8 cellular contexts compared by ENCODE assay signal in the genomic region with DNA sequence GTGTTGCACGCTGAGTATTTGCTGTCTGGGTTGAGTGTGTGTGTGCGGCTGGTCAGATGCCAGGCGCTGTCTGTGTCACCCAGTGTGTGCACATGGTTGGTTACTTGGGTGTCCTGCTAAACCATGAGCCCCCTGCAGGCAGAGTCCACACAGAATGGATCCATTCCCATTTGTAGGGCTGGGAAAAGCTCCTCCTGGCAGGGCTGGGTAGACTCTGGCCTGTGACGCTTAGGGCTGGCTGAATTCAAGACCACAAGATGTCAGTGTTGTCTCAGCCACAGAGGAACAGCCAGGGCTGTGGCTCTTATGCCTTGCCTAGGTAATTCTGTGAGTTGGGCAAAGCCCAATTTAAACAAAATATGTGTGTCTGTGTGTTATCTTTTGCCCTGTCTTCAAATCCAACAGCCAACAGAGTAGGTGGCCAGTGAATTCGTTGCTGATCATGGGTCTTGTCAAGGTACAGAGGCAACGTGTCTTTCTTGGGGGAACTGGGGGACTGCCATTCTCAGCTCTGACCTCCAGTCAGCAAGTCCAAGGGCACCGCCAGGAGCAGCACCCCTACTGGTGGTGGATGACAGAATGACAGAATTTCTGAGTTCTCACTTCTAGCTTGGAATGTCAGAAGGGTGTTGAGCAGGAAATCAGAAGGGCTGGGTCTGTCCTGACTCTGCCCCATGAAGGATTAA.
DNase-seq lines count a peak whose midpoint lies in the region; ATAC-seq and TF ChIP-seq lines count a peak whose summit lies in the region.

No MANE protein-coding gene starts in this region.

- no peaks in the 10 kb centered on the region for H3K27me3 ChIP-seq in right lobe of liver

- POLR2A ChIA-PET in HEK293 (lab: Yijun Ruan, JAX), result interaction anchor here (0.6 kb wide), 1 partner anchor 50 kb away, joined by 4 read pairs; no protein-coding TSS in a partner anchor

- no peak for TF ChIP-seq POLR2A in right lobe of liver (IDR thresholded peaks at IDR 0.05)

- intact Hi-C loops in right lobe of liver (cut with DNase I), result no loop called here

- H3K4me1 Mint-ChIP-seq in brain, result no peaks in the 10 kb centered on the region
- H3K4me1 Mint-ChIP-seq in activated CD8-positive, alpha-beta memory T cell treated with anti-CD3 and anti-CD28 coated beads, Interleukin-2, amount 10 ng/mL, durations not matched to agents 7 days and 5 days, result peaks cover 2% of the 10 kb centered on the region
- H3K4me1 Mint-ChIP-seq in activated naive CD8-positive, alpha-beta T cell treated with anti-CD3 and anti-CD28 coated beads, Interleukin-2, amount 50 U/mL, for 24 hours, result no peaks in the 10 kb centered on the region

- CTCF ChIA-PET in HEK293 (lab: Yijun Ruan, JAX), result interaction anchor here (0.6 to 3.2 kb wide), 40 partner anchors 9 to 1929 kb away, joined by 3 to 17 read pairs (median 4); no protein-coding TSS in a partner anchor
- CTCF ChIA-PET in activated CD8-positive, alpha-beta memory T cell treated with anti-CD3 and anti-CD28 coated beads, Interleukin-2, amount 10 ng/mL, durations not matched to agents 7 days and 5 days (lab: Charles Lee), result interaction anchor here (1.0 kb wide), 1 partner anchor 74 kb away, joined by 5 read pairs; no protein-coding TSS in a partner anchor

- TF ChIP-seq CTCF in HEK293 (tag by site-specific recombination; IDR thresholded peaks at IDR 0.05), result peak; percentile 89
- peak; percentile 80 to 88 for TF ChIP-seq CTCF in brain (conservative IDR thresholded peaks at IDR 0.05)
- TF ChIP-seq CTCF in right lobe of liver (IDR thresholded peaks at IDR 0.05), result peak; percentile 53 to 81 (median 69)

- H3K4me3 ChIP-seq in HEK293 (ENCODE audit: low read depth, low read length), result no peak overlapping the region
- no peak overlapping the region for H3K4me3 ChIP-seq in right lobe of liver

- DNase-seq in ELR (ENCODE audit: low read depth), result peak; percentile 38
- peak; percentile 27 for DNase-seq in NCI-H2081 treated with DMSO at 0.1 percent for 48 hours (lab: John Stamatoyannopoulos, UW)
- peak; percentile 71 to 86 (median 78) for DNase-seq in right lobe of liver
- no peak for DNase-seq in activated CD8-positive, alpha-beta memory T cell treated with anti-CD3 and anti-CD28 coated beads, Interleukin-2, amount 10 ng/mL, durations not matched to agents 7 days and 5 days
- DNase-seq in activated CD8-positive, alpha-beta memory T cell treated with anti-CD3 and anti-CD28 coated beads for 24 hours, result no peak
- no peak for DNase-seq in activated naive CD8-positive, alpha-beta T cell treated with anti-CD3 and anti-CD28 coated beads, Interleukin-2, amount 50 U/mL, for 24 hours

- peak overlapping the region in 1 of 5 experiments; percentile 33 for H3K27ac Mint-ChIP-seq in brain
- H3K27ac Mint-ChIP-seq in activated CD8-positive, alpha-beta memory T cell treated with anti-CD3 and anti-CD28 coated beads, Interleukin-2, amount 10 ng/mL, durations not matched to agents 7 days and 5 days, result no peak overlapping the region
- H3K27ac Mint-ChIP-seq in activated naive CD8-positive, alpha-beta T cell treated with anti-CD3 and anti-CD28 coated beads, Interleukin-2, amount 50 U/mL, for 24 hours, result no peak overlapping the region

- no peaks in the 10 kb centered on the region for H3K9me3 Mint-ChIP-seq in brain
- H3K9me3 Mint-ChIP-seq in activated CD8-positive, alpha-beta memory T cell treated with anti-CD3 and anti-CD28 coated beads, Interleukin-2, amount 10 ng/mL, durations not matched to agents 7 days and 5 days (ENCODE audit: low read depth), result no peaks in the 10 kb centered on the region
- no peaks in the 10 kb centered on the region for H3K9me3 Mint-ChIP-seq in activated naive CD8-positive, alpha-beta T cell treated with anti-CD3 and anti-CD28 coated beads, Interleukin-2, amount 50 U/mL, for 24 hours

- H3K27ac ChIP-seq in HEK293 (ENCODE audit: extremely low read depth, low read depth, low read length), result no peak overlapping the region
- no peak overlapping the region for H3K27ac ChIP-seq in right lobe of liver

- H3K36me3 ChIP-seq in HEK293 (ENCODE audit: control insufficient read depth in 2 of 2, insufficient read depth in 1 of 2, low read length in 2 of 2) (no peaks in the 10 kb centered on the region), right lobe of liver (no peaks in the 10 kb centered on the region)

- WGBS in right lobe of liver (ENCODE audit: insufficient coverage, low coverage, low lambda C conversion rate, missing lambda C conversion rate), result 23% methylated on average over 7 of the region's 7 CpGs

- peaks cover 9% of the 10 kb centered on the region for H3K27me3 Mint-ChIP-seq in brain
- peaks cover 30% of the 10 kb centered on the region for H3K27me3 Mint-ChIP-seq in activated CD8-positive, alpha-beta memory T cell treated with anti-CD3 and anti-CD28 coated beads, Interleukin-2, amount 10 ng/mL, durations not matched to agents 7 days and 5 days
- H3K27me3 Mint-ChIP-seq in activated naive CD8-positive, alpha-beta T cell treated with anti-CD3 and anti-CD28 coated beads, Interleukin-2, amount 50 U/mL, for 24 hours, result peaks cover 13% of the 10 kb centered on the region

- no peaks in the 10 kb centered on the region for H3K36me3 Mint-ChIP-seq in brain
- H3K36me3 Mint-ChIP-seq in activated CD8-positive, alpha-beta memory T cell treated with anti-CD3 and anti-CD28 coated beads, Interleukin-2, amount 10 ng/mL, durations not matched to agents 7 days and 5 days, result no peaks in the 10 kb centered on the region
- H3K36me3 Mint-ChIP-seq in activated naive CD8-positive, alpha-beta T cell treated with anti-CD3 and anti-CD28 coated beads, Interleukin-2, amount 50 U/mL, for 24 hours (ENCODE audit: low read depth), result no peaks in the 10 kb centered on the region

- peak; percentile 99 to 100 (median 100) for ATAC-seq in right lobe of liver
- no peak for ATAC-seq in activated CD8-positive, alpha-beta memory T cell treated with anti-CD3 and anti-CD28 coated beads, Interleukin-2, amount 10 ng/mL, durations not matched to agents 7 days and 5 days
- no peak for ATAC-seq in activated naive CD8-positive, alpha-beta T cell treated with anti-CD3 and anti-CD28 coated beads, Interleukin-2, amount 50 U/mL, for 24 hours

- H3K4me1 ChIP-seq in HEK293 (ENCODE audit: control insufficient read depth, insufficient read depth, low read length), result no peaks in the 10 kb centered on the region
- H3K4me1 ChIP-seq in right lobe of liver, result peaks cover 0 to 4% (median 0%) of the 10 kb centered on the region in 4 donors

- no peaks in the 10 kb centered on the region for H3K9me3 ChIP-seq in HEK293 (ENCODE audit: control insufficient read depth, insufficient read depth, low read depth, low read length)
- no peaks in the 10 kb centered on the region for H3K9me3 ChIP-seq in right lobe of liver

- no peak overlapping the region for H3K4me3 Mint-ChIP-seq in brain
- H3K4me3 Mint-ChIP-seq in activated CD8-positive, alpha-beta memory T cell treated with anti-CD3 and anti-CD28 coated beads, Interleukin-2, amount 10 ng/mL, durations not matched to agents 7 days and 5 days, result no peak overlapping the region
- no peak overlapping the region for H3K4me3 Mint-ChIP-seq in activated naive CD8-positive, alpha-beta T cell treated with anti-CD3 and anti-CD28 coated beads, Interleukin-2, amount 50 U/mL, for 24 hours

TF ChIP-seq in HEK293, 187 proteins besides CTCF, POLR2A, EP300 and RAD21 (continues in another document):
- TF ChIP-seq, protein P1, sequence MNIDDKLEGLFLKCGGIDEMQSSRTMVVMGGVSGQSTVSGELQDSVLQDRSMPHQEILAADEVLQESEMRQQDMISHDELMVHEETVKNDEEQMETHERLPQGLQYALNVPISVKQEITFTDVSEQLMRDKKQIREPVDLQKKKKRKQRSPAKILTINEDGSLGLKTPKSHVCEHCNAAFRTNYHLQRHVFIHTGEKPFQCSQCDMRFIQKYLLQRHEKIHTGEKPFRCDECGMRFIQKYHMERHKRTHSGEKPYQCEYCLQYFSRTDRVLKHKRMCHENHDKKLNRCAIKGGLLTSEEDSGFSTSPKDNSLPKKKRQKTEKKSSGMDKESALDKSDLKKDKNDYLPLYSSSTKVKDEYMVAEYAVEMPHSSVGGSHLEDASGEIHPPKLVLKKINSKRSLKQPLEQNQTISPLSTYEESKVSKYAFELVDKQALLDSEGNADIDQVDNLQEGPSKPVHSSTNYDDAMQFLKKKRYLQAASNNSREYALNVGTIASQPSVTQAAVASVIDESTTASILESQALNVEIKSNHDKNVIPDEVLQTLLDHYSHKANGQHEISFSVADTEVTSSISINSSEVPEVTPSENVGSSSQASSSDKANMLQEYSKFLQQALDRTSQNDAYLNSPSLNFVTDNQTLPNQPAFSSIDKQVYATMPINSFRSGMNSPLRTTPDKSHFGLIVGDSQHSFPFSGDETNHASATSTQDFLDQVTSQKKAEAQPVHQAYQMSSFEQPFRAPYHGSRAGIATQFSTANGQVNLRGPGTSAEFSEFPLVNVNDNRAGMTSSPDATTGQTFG (tag by site-specific recombination; IDR thresholded peaks at IDR 0.05; ENCODE audit: borderline replicate concordance), result no peak
- TF ChIP-seq ZNF2 (tag by site-specific recombination; IDR thresholded peaks at IDR 0.05) (no peak), ZNF341 (tag by site-specific recombination; IDR thresholded peaks at IDR 0.05; ENCODE audit: low read depth) (0 out of 2 replicates have a peak, but pooled peaks have one; percentile 36), ZNF654 (tag by site-specific recombination; IDR thresholded peaks at IDR 0.05; ENCODE audit: low read depth) (peak; percentile 87), ZNF404 (tag by site-specific recombination; IDR thresholded peaks at IDR 0.05) (no peak), GLIS2 (tag by site-specific recombination; IDR thresholded peaks at IDR 0.05) (no peak), ZNF624 (tag by site-specific recombination; IDR thresholded peaks at IDR 0.05) (no peak), ZBTB17 (tag by site-specific recombination; IDR thresholded peaks at IDR 0.05) (no peak), KLF16 (tag by site-specific recombination; IDR thresholded peaks at IDR 0.05) (0 out of 2 replicates have a peak, but pooled peaks have one; percentile 21), EGR2 (tag by site-specific recombination; IDR thresholded peaks at IDR 0.05; ENCODE audit: low read depth) (no peak), WT1 (tag by site-specific recombination; IDR thresholded peaks at IDR 0.05) (no peak), ZSCAN23 (tag by site-specific recombination; IDR thresholded peaks at IDR 0.05) (no peak), ZNF600 (tag by site-specific recombination; IDR thresholded peaks at IDR 0.05) (no peak)
- TF ChIP-seq, protein P2, sequence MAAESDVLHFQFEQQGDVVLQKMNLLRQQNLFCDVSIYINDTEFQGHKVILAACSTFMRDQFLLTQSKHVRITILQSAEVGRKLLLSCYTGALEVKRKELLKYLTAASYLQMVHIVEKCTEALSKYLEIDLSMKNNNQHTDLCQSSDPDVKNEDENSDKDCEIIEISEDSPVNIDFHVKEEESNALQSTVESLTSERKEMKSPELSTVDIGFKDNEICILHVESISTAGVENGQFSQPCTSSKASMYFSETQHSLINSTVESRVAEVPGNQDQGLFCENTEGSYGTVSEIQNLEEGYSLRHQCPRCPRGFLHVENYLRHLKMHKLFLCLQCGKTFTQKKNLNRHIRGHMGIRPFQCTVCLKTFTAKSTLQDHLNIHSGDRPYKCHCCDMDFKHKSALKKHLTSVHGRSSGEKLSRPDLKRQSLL (tag by site-specific recombination; IDR thresholded peaks at IDR 0.05), result no peak

Comparison
In these comparisons a context has a peak if more than half of its experiments do, and no peak if none do; other contexts are left out.
1. DNase-seq: peak in ELR (single experiment), NCI-H2081 treated with DMSO at 0.1 percent for 48 hours (single experiment) and right lobe of liver (3 of 3); none in activated CD8-positive, alpha-beta memory T cell treated with anti-CD3 and anti-CD28 coated beads, Interleukin-2, amount 10 ng/mL, durations not matched to agents 7 days and 5 days (single experiment), activated CD8-positive, alpha-beta memory T cell treated with anti-CD3 and anti-CD28 coated beads for 24 hours (single experiment) and activated naive CD8-positive, alpha-beta T cell treated with anti-CD3 and anti-CD28 coated beads, Interleukin-2, amount 50 U/mL, for 24 hours (single experiment).
2. ATAC-seq: peak in right lobe of liver (4 of 4); none in activated CD8-positive, alpha-beta memory T cell treated with anti-CD3 and anti-CD28 coated beads, Interleukin-2, amount 10 ng/mL, durations not matched to agents 7 days and 5 days (single experiment) and activated naive CD8-positive, alpha-beta T cell treated with anti-CD3 and anti-CD28 coated beads, Interleukin-2, amount 50 U/mL, for 24 hours (single experiment).
3. Peak in every context shown above with its lines, with median percentiles within 50 percentile points of each other: CTCF ChIP-seq.